24 cellular contexts compared by ENCODE assay signal in the genomic region with DNA sequence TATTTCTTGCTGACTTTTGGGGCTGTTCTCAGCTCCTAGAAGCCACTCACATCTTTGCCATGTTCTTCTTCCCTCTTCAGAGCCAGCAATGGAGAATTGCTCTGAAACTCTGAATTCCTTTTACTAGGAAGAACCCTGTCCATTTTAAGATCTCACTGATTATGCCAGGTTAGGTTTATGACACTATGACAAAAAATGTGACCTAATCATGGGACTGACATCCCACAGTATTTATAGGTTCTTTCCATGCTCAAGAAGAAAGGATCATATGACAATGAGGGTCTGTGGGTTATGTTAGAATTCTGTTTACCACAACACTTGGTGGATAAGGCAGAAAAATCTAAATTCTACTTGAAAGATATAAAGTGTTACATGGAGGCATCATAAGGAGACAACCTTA.
"Had no signal": no experiment of that assay in that cellular context is flagged by ENCODE, and none has a peak within 500 bp of the region (broad histone marks: within the 10 kb centered on the region; RNA-seq: fewer than 3 reads in every experiment).

No MANE protein-coding gene starts in this region.

- H3K27ac ChIP-seq: coronary artery, epithelial cell of prostate, esophagus squamous epithelium, heart right ventricle, lower lobe of right lung had no signal

- H3K4me3 ChIP-seq: coronary artery, esophagus squamous epithelium, heart right ventricle, left lung, lower lobe of right lung, mucosa of descending colon had no signal

- FAIRE-seq: colon, endometrium, islet of Langerhans, keratinocyte had no signal

- H3K9me3 ChIP-seq: esophagus squamous epithelium, left lung, lower lobe of right lung, mucosa of descending colon had no signal

- ATAC-seq: effector memory CD8-positive, alpha-beta T cell; esophagus mucosa; heart right ventricle; left cardiac atrium; left lung; left ventricle myocardium superior; mucosa of descending colon had no signal

- H3K36me3 ChIP-seq: esophagus squamous epithelium, heart right ventricle, left lung, lower lobe of right lung had no signal

- H3K27me3 ChIP-seq: esophagus squamous epithelium, heart right ventricle, left lung had no signal

- DNase-seq: effector CD8-positive, alpha-beta T cell; effector memory CD8-positive, alpha-beta T cell; endodermal cell; esophagus squamous epithelium; foreskin fibroblast; foreskin melanocyte; glutamatergic neuron; head of caudate nucleus; heart right ventricle; hippocampal formation; left cardiac atrium; left lung; left ventricle myocardium superior; lower lobe of right lung; mesenchymal stem cell; mucosa of descending colon; naive B cell had no signal
